In genomic region chr21:29825936-29826335, GRCh38 we compare ENCODE assay signal across 31 cellular contexts.
"Had no signal": no experiment of that assay in that cellular context is flagged by ENCODE, and none has a peak within 500 bp of the region (broad histone marks: within the 10 kb centered on the region; RNA-seq: fewer than 3 reads in every experiment).

No MANE protein-coding gene starts in this region.

- H3K4me1 Mint-ChIP-seq: naive thymus-derived CD4-positive, alpha-beta T cell; nephron; stimulated activated memory B cell treated with anti-CD40 and anti-IgM and Interleukin-4, amounts not matched to agents 10 μg/mL and 1 μg/mL and 100 μg/mL, for 72 hours had no signal

- ATAC-seq: gastrocnemius medialis; left cardiac atrium; left lung; naive thymus-derived CD4-positive, alpha-beta T cell; psoas muscle; right cardiac atrium; stimulated activated memory B cell treated with anti-CD40 and anti-IgM and Interleukin-4, amounts not matched to agents 10 μg/mL and 1 μg/mL and 100 μg/mL, for 72 hours; stimulated activated naive CD8-positive, alpha-beta T cell treated with anti-CD3 and anti-CD28 coated beads, Interleukin-15, Interleukin-2, amounts not matched to agents 100 U/mL and 50 U/mL, for 24 hours had no signal

- H3K27ac Mint-ChIP-seq: naive thymus-derived CD4-positive, alpha-beta T cell; nephron; stimulated activated memory B cell treated with anti-CD40 and anti-IgM and Interleukin-4, amounts not matched to agents 10 μg/mL and 1 μg/mL and 100 μg/mL, for 72 hours had no signal

- H3K36me3 ChIP-seq: esophagus squamous epithelium, gastrocnemius medialis, left lung, ovary, sigmoid colon, spleen, tibial artery, upper lobe of left lung, uterus had no signal

- H3K4me1 ChIP-seq: esophagus squamous epithelium, gastrocnemius medialis, left lung, psoas muscle, sigmoid colon, spleen, testis, tibial artery, upper lobe of left lung, uterus had no signal

- DNase-seq: dermis blood vessel endothelial cell; effector memory CD4-positive, alpha-beta T cell; erythroblast; esophagus squamous epithelium; gastrocnemius medialis; head of caudate nucleus; kidney; left cardiac atrium; left lung; mesendoderm; midbrain; naive thymus-derived CD4-positive, alpha-beta T cell; nucleus accumbens; ovary; posterior cingulate gyrus; psoas muscle; right cardiac atrium; sigmoid colon; spleen; stimulated activated CD4-positive, alpha-beta T cell treated with anti-CD3 and anti-CD28 coated beads, Interleukin-4, amount 100 ng/mL, for 4 hours; stimulated activated naive CD8-positive, alpha-beta T cell treated with anti-CD3 and anti-CD28 coated beads, Interleukin-15, Interleukin-2, amounts not matched to agents 100 U/mL and 50 U/mL, for 24 hours; substantia nigra; testis; tibial artery; upper lobe of left lung; uterus had no signal

- H3K4me3 ChIP-seq: coronary artery, esophagus squamous epithelium, gastrocnemius medialis, left lung, ovary, psoas muscle, sigmoid colon, skin epidermis, spleen, testis, tibial artery, upper lobe of left lung, uterus had no signal

- H3K27me3 Mint-ChIP-seq: stimulated activated memory B cell treated with anti-CD40 and anti-IgM and Interleukin-4, amounts not matched to agents 10 μg/mL and 1 μg/mL and 100 μg/mL, for 72 hours had no signal

- FAIRE-seq: endothelial cell of umbilical vein, kidney had no signal

- H3K27me3 ChIP-seq: esophagus squamous epithelium, gastrocnemius medialis, left lung, ovary, sigmoid colon, spleen, testis, tibial artery, upper lobe of left lung, uterus had no signal

- H3K4me3 Mint-ChIP-seq: naive thymus-derived CD4-positive, alpha-beta T cell; nephron; stimulated activated memory B cell treated with anti-CD40 and anti-IgM and Interleukin-4, amounts not matched to agents 10 μg/mL and 1 μg/mL and 100 μg/mL, for 72 hours had no signal

- H3K27ac ChIP-seq: coronary artery, esophagus squamous epithelium, gastrocnemius medialis, left lung, ovary, psoas muscle, sigmoid colon, skin epidermis, spleen, testis, tibial artery, upper lobe of left lung, uterus had no signal

- H3K36me3 Mint-ChIP-seq: naive thymus-derived CD4-positive, alpha-beta T cell; stimulated activated memory B cell treated with anti-CD40 and anti-IgM and Interleukin-4, amounts not matched to agents 10 μg/mL and 1 μg/mL and 100 μg/mL, for 72 hours had no signal

- H3K9me3 ChIP-seq: gastrocnemius medialis, ovary, psoas muscle, testis, uterus had no signal
